In genomic region chr2:126779286-126779605, GRCh38 we compare ENCODE assay signal across 22 cellular contexts.
DNase-seq lines count a peak whose midpoint lies in the region; ATAC-seq and TF ChIP-seq lines count a peak whose summit lies in the region.
"Had no signal": no experiment of that assay in that cellular context is flagged by ENCODE, and none has a peak within 500 bp of the region (broad histone marks: within the 10 kb centered on the region; RNA-seq: fewer than 3 reads in every experiment).

No MANE protein-coding gene starts in this region.

- H4K20me1 ChIP-seq in GM23338 (replicated peaks; ENCODE audit: insufficient read depth): no peaks in the 10 kb centered on the region

- H3K9me3 Mint-ChIP-seq in GM23338 (no peaks in the 10 kb centered on the region; the same call in 2 of the 3 replicates), endodermal cell (no peaks in the 10 kb centered on the region), natural killer cell (no peaks in the 10 kb centered on the region)

- H3F3A ChIP-seq in GM23338 (replicated peaks; ENCODE audit: low read depth): no peaks in the 10 kb centered on the region

- H3K27me3 Mint-ChIP-seq in GM23338 (ENCODE audit: insufficient read depth, low read depth, poor library complexity): peaks cover 15% of the 10 kb centered on the region
- H3K27me3 Mint-ChIP-seq in endodermal cell (ENCODE audit: insufficient read depth): peaks cover 31% of the 10 kb centered on the region
- H3K27me3 Mint-ChIP-seq in natural killer cell (ENCODE audit: low read depth in 2 of 2): peaks cover 6 to 20% of the 10 kb centered on the region in 2 donors

- intact Hi-C loops in natural killer cell (cut with micrococcal nuclease) (loop anchor here (10.0 kb wide), 1 partner anchor 384 kb away; no protein-coding TSS in a partner anchor), spleen (cut with DNase I; ENCODE audit: low total_unique reads) (loop anchor here (10.0 kb wide), 1 partner anchor 1034 kb away; no protein-coding TSS in a partner anchor)

- no peak for TF ChIP-seq POLR2A in spleen (IDR thresholded peaks at IDR 0.05)

- H3K36me3 ChIP-seq in GM23338 (ENCODE audit: insufficient read depth) (no peaks in the 10 kb centered on the region), endodermal cell (ENCODE audit: control insufficient read depth, insufficient read depth, low read length) (no peaks in the 10 kb centered on the region), spleen (no peaks in the 10 kb centered on the region)
- H3K36me3 ChIP-seq: HAP-1, MG63, SJSA1 had no signal

- WGBS in endodermal cell (ENCODE audit: insufficient coverage in 1 of 2, insufficient read length in 1 of 2), 2 experiments: 86 to 96% methylated on average over 3 to 5 of the region's 5 CpGs
- WGBS in spleen, 5 donors: 73 to 80% (median 77%) methylated on average over 5 of the region's 5 CpGs

- peak overlapping the region; percentile 23; the same call in 1 of the 2 replicates for H2AFZ ChIP-seq in GM23338
- H2AFZ ChIP-seq: PC-9 had no signal

- no peaks in the 10 kb centered on the region for H3K9me3 ChIP-seq in endodermal cell (ENCODE audit: control insufficient read depth, low read length)
- no peaks in the 10 kb centered on the region for H3K9me3 ChIP-seq in spleen
- H3K9me3 ChIP-seq: A549, HAP-1, MG63, SJSA1 had no signal

- no peaks in the 10 kb centered on the region; the same call in 2 of the 3 replicates for H3K36me3 Mint-ChIP-seq in GM23338 (ENCODE audit: low read depth)
- H3K36me3 Mint-ChIP-seq in endodermal cell (ENCODE audit: low read depth): no peaks in the 10 kb centered on the region
- H3K36me3 Mint-ChIP-seq in natural killer cell: no peaks in the 10 kb centered on the region

- no peak overlapping the region for H3K4me3 ChIP-seq in GM23338
- H3K4me3 ChIP-seq in endodermal cell (ENCODE audit: low read length): no peak overlapping the region
- H3K4me3 ChIP-seq in spleen: no peak overlapping the region
- H3K4me3 ChIP-seq: A549, HAP-1, MG63, PC-9, SJSA1 had no signal

- no peaks in the 10 kb centered on the region for H3K79me2 ChIP-seq in GM23338 (replicated peaks; ENCODE audit: insufficient read depth)

- ATAC-seq in GM23338 (no peak), natural killer cell (no peak), GM19351 (IDR thresholded peaks at IDR 0.05; ENCODE audit: unreplicated experiment) (no peak), GM18861 (IDR thresholded peaks at IDR 0.05; ENCODE audit: unreplicated experiment) (no peak), GM21825 (IDR thresholded peaks at IDR 0.05; ENCODE audit: unreplicated experiment) (no peak)
- ATAC-seq: A549, Right ventricle myocardium inferior had no signal

- H3K4me3 Mint-ChIP-seq in GM23338 (no peak overlapping the region), endodermal cell (no peak overlapping the region), natural killer cell (peak overlapping the region; percentile 28)

- TF ChIP-seq CTCF in GM23338 (conservative IDR thresholded peaks at IDR 0.05; ENCODE audit: low read depth in 2 of 2): no peak
- no peak for TF ChIP-seq CTCF in endodermal cell (conservative IDR thresholded peaks at IDR 0.05)
- TF ChIP-seq CTCF in natural killer cell (IDR thresholded peaks at IDR 0.05): no peak
- no peak for TF ChIP-seq CTCF in spleen (IDR thresholded peaks at IDR 0.05 in 8 of 11, conservative IDR thresholded peaks at IDR 0.05 in 3 of 11)

- no peak overlapping the region for H3K9ac ChIP-seq in endodermal cell (ENCODE audit: extremely low read depth, low read length, poor library complexity, severe bottlenecking)

- H3K4me2 ChIP-seq in GM23338: no peak overlapping the region
- H3K4me2 ChIP-seq: A549, PC-9 had no signal

- no peaks in the 10 kb centered on the region for H3K9me2 ChIP-seq in GM23338 (ENCODE audit: insufficient read depth)

- H3K27ac ChIP-seq in GM23338 (ENCODE audit: low read depth): no peak overlapping the region
- H3K27ac ChIP-seq in endodermal cell (ENCODE audit: low read depth, low read length): peak overlapping the region; percentile 70
- H3K27ac ChIP-seq in spleen: no peak overlapping the region
- H3K27ac ChIP-seq: A549, C4-2B, PC-9, SJSA1 had no signal

- H3K27ac Mint-ChIP-seq in GM23338 (no peak overlapping the region), endodermal cell (peak overlapping the region; percentile 75), natural killer cell (no peak overlapping the region)

- H3K27me3 ChIP-seq in GM23338 (ENCODE audit: insufficient read depth) (peaks cover 5% of the 10 kb centered on the region; the same call in 1 of the 2 replicates), endodermal cell (ENCODE audit: control insufficient read depth, insufficient read depth, low read length, poor library complexity, severe bottlenecking) (peaks cover 20% of the 10 kb centered on the region), spleen (replicated peaks in 1 of 7) (peaks cover 0 to 44% (median 0%) of the 10 kb centered on the region in 7 donors)
- H3K27me3 ChIP-seq: MG63 had no signal

- no peaks in the 10 kb centered on the region for H3K4me1 ChIP-seq in GM23338 (ENCODE audit: insufficient read depth)
- peaks cover 10% of the 10 kb centered on the region for H3K4me1 ChIP-seq in endodermal cell (ENCODE audit: control insufficient read depth, insufficient read depth, low read length)
- peaks cover 0 to 20% (median 6%) of the 10 kb centered on the region in 6 donors for H3K4me1 ChIP-seq in spleen
- H3K4me1 ChIP-seq: HAP-1 had no signal

- DNase-seq in GM23338 (ENCODE audit: low spot score) (no peak), endodermal cell (no peak), natural killer cell (no peak), spleen (peak; percentile 63)
- DNase-seq: Calu3; DND-41; IMR-90; KG1; MG63; NCI-H2029 treated with DMSO at 0.1 percent for 48 hours; NCI-H446 treated with DMSO at 0.1 percent for 48 hours; NCI-H526; NK-92 treated with Interleukin-12 subunit alpha and Interleukin-12 subunit beta, amount 100 ng/mL, for 24 hours; PC-9 had no signal

- H3K4me1 Mint-ChIP-seq in GM23338: peaks cover 8% of the 10 kb centered on the region; the same call in 2 of the 3 replicates
- H3K4me1 Mint-ChIP-seq in endodermal cell: peaks cover 19% of the 10 kb centered on the region
- peaks cover 11 to 13% of the 10 kb centered on the region in 2 donors for H3K4me1 Mint-ChIP-seq in natural killer cell

TF ChIP-seq in GM23338, 12 proteins besides CTCF, POLR2A, EP300 and RAD21:
- TF ChIP-seq POLR2AphosphoS5 (IDR thresholded peaks at IDR 0.05; ENCODE audit: low read depth): no peak
- no peak for TF ChIP-seq ZNF331 (CRISPR knock-in tag; IDR thresholded peaks at IDR 0.05; ENCODE audit: low read depth)
- TF ChIP-seq EZH2 (IDR thresholded peaks at IDR 0.05; ENCODE audit: low read depth, unreplicated experiment): no peak
- no peak for TF ChIP-seq REST (IDR thresholded peaks at IDR 0.05; ENCODE audit: unreplicated experiment)
- no peak for TF ChIP-seq NANOG (IDR thresholded peaks at IDR 0.05; ENCODE audit: borderline replicate concordance)
- no peak for TF ChIP-seq ZNF114 (CRISPR knock-in tag; IDR thresholded peaks at IDR 0.05)
